ENCODE assay signal across 7 cellular contexts in genomic region chr10:95242581-95243317, GRCh38. TPM values are rescaled to one million over a fixed set of nuclear protein-coding genes. Genes with fewer than 3 reads are reported as not detected.
A peak's percentile ranks its signal among the peaks of the same experiment; 100 is the strongest.
DNase-seq lines count a peak whose midpoint lies in the region; ATAC-seq, FAIRE-seq and TF ChIP-seq lines count a peak whose summit lies in the region.

No MANE protein-coding gene starts in this region.

- H3K79me2 ChIP-seq in GM23248 (ENCODE audit: insufficient read depth): no peaks in the 10 kb centered on the region
- H3K79me2 ChIP-seq in endothelial cell of umbilical vein (ENCODE audit: control insufficient read depth, insufficient read depth, low read length): no peaks in the 10 kb centered on the region
- no peaks in the 10 kb centered on the region for H3K79me2 ChIP-seq in neural cell (replicated peaks; ENCODE audit: insufficient read depth, low read length)

- H3K27ac ChIP-seq in GM23248 (no peak overlapping the region), endothelial cell of umbilical vein (ENCODE audit: insufficient read depth, low read depth, low read length) (no peak overlapping the region), neural cell (ENCODE audit: low read length) (no peak overlapping the region)

- POLR2A ChIA-PET in endothelial cell of umbilical vein (lab: Charles Lee): interaction anchor here (0.5 to 1.6 kb wide), 2 partner anchors 66 to 123 kb away, joined by 3 to 4 read pairs; no protein-coding TSS in a partner anchor

- H3K4me3 ChIP-seq in GM23248: no peak overlapping the region
- H3K4me3 ChIP-seq in endothelial cell of umbilical vein (replicated peaks in 1 of 3; ENCODE audit: insufficient read depth in 1 of 3, low read depth in 1 of 3, low read length in 3 of 3): no peak overlapping the region
- H3K4me3 ChIP-seq in neural cell (ENCODE audit: low read length): no peak overlapping the region

- H3K9me2 ChIP-seq in GM23248 (ENCODE audit: insufficient read depth): no peaks in the 10 kb centered on the region
- H3K9me2 ChIP-seq in neural cell (ENCODE audit: insufficient read depth, low read length): no peaks in the 10 kb centered on the region

- in situ Hi-C loops in GM23248 (cut with MboI): no loop called here

- 86 to 87% methylated on average over 8 of the region's 8 CpGs for WGBS in GM23248 (ENCODE audit: low coverage in 1 of 2, low lambda C conversion rate in 2 of 2, missing lambda C conversion rate in 2 of 2), 2 experiments

- H3K4me2 ChIP-seq in GM23248 (ENCODE audit: unreplicated experiment) (no peak overlapping the region), endothelial cell of umbilical vein (ENCODE audit: insufficient read depth, low read length) (no peak overlapping the region), neural cell (ENCODE audit: low read length) (no peak overlapping the region)

- ATAC-seq in GM18511 (IDR thresholded peaks at IDR 0.05; ENCODE audit: unreplicated experiment): no peak

- FAIRE-seq in endothelial cell of umbilical vein (lab: Jason Lieb, UNC): peak; percentile 89

- H3K4me1 ChIP-seq in GM23248 (ENCODE audit: insufficient read depth) (peaks cover 12% of the 10 kb centered on the region), endothelial cell of umbilical vein (ENCODE audit: control insufficient read depth, extremely low read depth, insufficient read depth, low read length) (peaks cover 5% of the 10 kb centered on the region)

- DNase-seq in D341Med (ENCODE audit: low spot score) (peak; percentile 42), GM23248 (peak; percentile 77), RPMI8226 (peak; percentile 37), endothelial cell of umbilical vein (ENCODE audit: low read depth, low spot score) (peak; percentile 41), KG1 (lab: John Stamatoyannopoulos, UW) (no peak)

- TF ChIP-seq EP300 in neural cell (conservative IDR thresholded peaks at IDR 0.05; ENCODE audit: poor library complexity, severe bottlenecking): no peak

- BruUV-seq in endothelial cell of umbilical vein (replicated peaks; lab: Mats Ljungman, UMichigan): no TSS peak

- TF ChIP-seq CTCF in endothelial cell of umbilical vein (IDR thresholded peaks at IDR 0.05; ENCODE audit: extremely low read depth in 1 of 2, insufficient read depth in 1 of 2, low read depth in 1 of 2, low read length in 2 of 2) (peak; percentile 58 to 74), neural cell (IDR thresholded peaks at IDR 0.05; ENCODE audit: poor library complexity, severe bottlenecking) (peak; percentile 52)

- H3K9me1 ChIP-seq in endothelial cell of umbilical vein (replicated peaks; ENCODE audit: control insufficient read depth, extremely low read depth, insufficient read depth, low read length): no peaks in the 10 kb centered on the region

- CTCF ChIA-PET in endothelial cell of umbilical vein (lab: Charles Lee): interaction anchor here (0.6 to 8.3 kb wide), 41 partner anchors 7 to 612 kb away, joined by 3 to 492 read pairs (median 4); no protein-coding TSS in a partner anchor

- TF ChIP-seq POLR2A in endothelial cell of umbilical vein (IDR thresholded peaks at IDR 0.05; ENCODE audit: low read depth, low read length): no peak

- H3K9me3 ChIP-seq in GM23248 (ENCODE audit: low read depth): no peaks in the 10 kb centered on the region
- no peaks in the 10 kb centered on the region for H3K9me3 ChIP-seq in endothelial cell of umbilical vein (replicated peaks; ENCODE audit: control insufficient read depth, insufficient read depth, low read length)
- H3K9me3 ChIP-seq in neural cell (ENCODE audit: low read length): no peaks in the 10 kb centered on the region

- H3K27me3 ChIP-seq in GM23248 (replicated peaks; ENCODE audit: insufficient read depth): no peaks in the 10 kb centered on the region
- no peaks in the 10 kb centered on the region for H3K27me3 ChIP-seq in endothelial cell of umbilical vein (ENCODE audit: control insufficient read depth in 2 of 2, insufficient read depth in 2 of 2, low read length in 2 of 2)
- H3K27me3 ChIP-seq in neural cell (ENCODE audit: insufficient read depth, low read depth, low read length): no peaks in the 10 kb centered on the region

- no peaks in the 10 kb centered on the region; the same call in 1 of the 2 replicates for H3K36me3 ChIP-seq in GM23248 (ENCODE audit: low read depth)
- H3K36me3 ChIP-seq in endothelial cell of umbilical vein (ENCODE audit: control insufficient read depth in 2 of 2, extremely low read depth in 1 of 2, insufficient read depth in 2 of 2, low read length in 2 of 2): peaks cover 4 to 36% of the 10 kb centered on the region in 2 experiments
- H3K36me3 ChIP-seq in neural cell (ENCODE audit: insufficient read depth, low read length): no peaks in the 10 kb centered on the region

- peaks cover 19% of the 10 kb centered on the region for H3F3A ChIP-seq in GM23248 (ENCODE audit: insufficient read depth)
- H3F3A ChIP-seq in neural cell (ENCODE audit: insufficient read depth, low read length, poor library complexity, severe bottlenecking): no peaks in the 10 kb centered on the region

- H4K20me1 ChIP-seq in GM23248 (ENCODE audit: insufficient read depth): no peaks in the 10 kb centered on the region
- H4K20me1 ChIP-seq in endothelial cell of umbilical vein (replicated peaks; ENCODE audit: control insufficient read depth, extremely low read depth, insufficient read depth, low read length): no peaks in the 10 kb centered on the region
- H4K20me1 ChIP-seq in neural cell (ENCODE audit: insufficient read depth): no peaks in the 10 kb centered on the region

- dilution Hi-C loops in endothelial cell of umbilical vein (cut with MboI; ENCODE audit: extremely low pct_ligation_motif_present, low sequenced_read_pairs): no loop called here

- H3K9ac ChIP-seq in GM23248 (no peak overlapping the region), endothelial cell of umbilical vein (replicated peaks; ENCODE audit: extremely low read depth, insufficient read depth, low read length) (no peak overlapping the region), neural cell (ENCODE audit: low read length) (no peak overlapping the region)

- peak; percentile 62 for TF ChIP-seq RAD21 in neural cell (conservative IDR thresholded peaks at IDR 0.05)

- intact Hi-C loops in endothelial cell of umbilical vein (cut with micrococcal nuclease): loop anchor here (1.0 to 10.0 kb wide), 5 partner anchors 34 to 612 kb away; no protein-coding TSS in a partner anchor

- no peak overlapping the region for H2AFZ ChIP-seq in GM23248
- H2AFZ ChIP-seq in endothelial cell of umbilical vein (ENCODE audit: low read depth, low read length): no peak overlapping the region
- no peak overlapping the region for H2AFZ ChIP-seq in neural cell (ENCODE audit: low read depth, low read length)

TF ChIP-seq in endothelial cell of umbilical vein, 7 proteins besides CTCF, POLR2A, EP300 and RAD21:
- no peak for TF ChIP-seq JUN (IDR thresholded peaks at IDR 0.05; ENCODE audit: borderline replicate concordance, insufficient read depth, insufficient read length, low read depth)
- TF ChIP-seq POLR2AphosphoS5 (IDR thresholded peaks at IDR 0.05; ENCODE audit: insufficient read depth, low read depth, low read length): no peak
- TF ChIP-seq MYC (IDR thresholded peaks at IDR 0.05; ENCODE audit: low read depth, low read length): no peak
TF ChIP-seq in endothelial cell of umbilical vein: peak in this region for 0.

TF ChIP-seq in neural cell, 6 proteins besides CTCF, POLR2A, EP300 and RAD21 (continues in another document):
- no peak for TF ChIP-seq TAF1 (IDR thresholded peaks at IDR 0.05; ENCODE audit: low read depth)
- TF ChIP-seq MXI1 (conservative IDR thresholded peaks at IDR 0.05; ENCODE audit: poor library complexity, severe bottlenecking): no peak
- TF ChIP-seq EZH2 (IDR thresholded peaks at IDR 0.05; ENCODE audit: borderline replicate concordance, insufficient read depth, low read length, poor library complexity, severe bottlenecking): no peak

RNA-seq across cellular contexts. Expression of gene PDLIM1, which starts 48.1 kb away (rescaled TPM):
- total RNA-seq in GM23248 (2014; rRNA removed; shearing (Covaris generic)): 16.3 and 32.0 TPM in 2 replicates
- polyA plus RNA-seq in GM23248 (2016; fragmentation: Nextera tagmentation; extraction: Ambion mirVana): 143 and 147 TPM in 2 replicates
- total RNA-seq in endothelial cell of umbilical vein: 70.4 and 122 TPM in 2 replicates
- polyA plus RNA-seq in endothelial cell of umbilical vein: 84.8 and 91.1 TPM in 2 replicates
- polyA plus RNA-seq in endothelial cell of umbilical vein (2011; cell fraction: cytosol; rRNA removed): 102 and 105 TPM in 2 replicates
- polyA plus RNA-seq in endothelial cell of umbilical vein (2011; cell fraction: nucleus; rRNA removed): 49.1 and 58.9 TPM in 2 replicates
- polyA plus RNA-seq in endothelial cell of umbilical vein (2012): 192 and 244 TPM in 2 replicates
- 67.0 and 86.1 TPM in 2 replicates for polyA minus RNA-seq in endothelial cell of umbilical vein
- 12.6 TPM for polyA minus RNA-seq in endothelial cell of umbilical vein (2011; cell fraction: cytosol; rRNA and poly(A)+ RNA removed)
- polyA minus RNA-seq in endothelial cell of umbilical vein (2011; cell fraction: nucleus; rRNA and poly(A)+ RNA removed): 32.6 and 32.8 TPM in 2 replicates
- 1.0 and 1.5 TPM in 2 replicates for polyA plus RNA-seq in neural cell
- polyA minus RNA-seq in neural cell: 0.49 and 1.3 TPM in 2 replicates

RNA-seq across cellular contexts. Expression of gene ACSM6, which starts 48.7 kb away (rescaled TPM):
- not detected in 2 replicates for total RNA-seq in GM23248 (2014; rRNA removed; shearing (Covaris generic))
- polyA plus RNA-seq in GM23248 (2016; fragmentation: Nextera tagmentation; extraction: Ambion mirVana) (0.08 TPM in 1 of 2 replicates, not detected in the other), endothelial cell of umbilical vein (not detected in 2 replicates), neural cell (not detected in 2 replicates)
- not detected in 2 replicates for total RNA-seq in endothelial cell of umbilical vein
- not detected in 2 replicates for polyA plus RNA-seq in endothelial cell of umbilical vein (2011; cell fraction: cytosol; rRNA removed)
- polyA plus RNA-seq in endothelial cell of umbilical vein (2011; cell fraction: nucleus; rRNA removed): not detected in 2 replicates
- not detected in 2 replicates for polyA plus RNA-seq in endothelial cell of umbilical vein (2012)
- polyA minus RNA-seq in endothelial cell of umbilical vein (not detected in 2 replicates), neural cell (not detected in 2 replicates)
- not detected for polyA minus RNA-seq in endothelial cell of umbilical vein (2011; cell fraction: cytosol; rRNA and poly(A)+ RNA removed)
- not detected in 2 replicates for polyA minus RNA-seq in endothelial cell of umbilical vein (2011; cell fraction: nucleus; rRNA and poly(A)+ RNA removed)

Comparison
In these comparisons a context has a peak if more than half of its experiments do, and no peak if none do; other contexts are left out.
1. RNA of gene PDLIM1, which starts 48.1 kb away (polyA plus RNA-seq): 143 to 147 TPM in GM23248 and 49.1 to 244 TPM in endothelial cell of umbilical vein; 1.0 to 1.5 TPM in neural cell; every median in the first group is over 10 times any median in the second.